Comparison of ENCODE assay signal across 17 cellular contexts in the genomic region with DNA sequence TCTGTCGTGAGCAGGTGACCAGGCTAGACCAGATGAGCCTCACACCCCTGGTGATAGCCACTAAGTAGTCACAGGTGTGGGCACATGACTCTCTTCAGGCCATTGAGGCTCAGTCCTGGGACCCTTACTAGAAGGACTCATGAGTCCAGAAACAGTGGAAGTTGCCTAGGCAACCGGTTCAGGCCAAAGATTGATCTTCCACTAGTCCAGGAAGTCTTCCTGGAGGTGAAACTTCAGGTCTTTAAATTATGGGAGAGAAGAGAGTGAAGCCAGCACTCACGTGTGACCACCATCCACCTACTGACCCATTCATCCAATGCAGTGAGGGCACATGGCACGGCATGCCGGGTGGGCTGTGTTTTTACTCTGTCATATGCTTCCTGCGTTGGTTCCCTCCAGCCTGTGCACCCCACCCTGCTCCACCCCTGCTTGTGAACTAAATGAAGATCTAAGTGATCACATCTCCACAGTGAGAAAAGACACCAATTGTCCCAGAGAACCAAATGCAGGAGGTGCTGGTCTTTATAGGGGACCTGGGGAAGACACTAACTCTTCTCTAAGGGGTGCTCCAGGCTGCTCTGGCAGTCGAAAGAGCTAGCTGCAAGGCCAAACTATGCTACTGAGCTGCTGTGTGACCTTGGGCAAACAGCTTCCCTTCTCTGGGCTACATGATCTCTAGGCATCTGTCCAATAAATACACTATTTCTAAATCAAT. TPM values are rescaled to one million over a fixed set of nuclear protein-coding genes. Genes with fewer than 3 reads are reported as not detected.
DNase-seq lines count a peak whose midpoint lies in the region; ATAC-seq, FAIRE-seq and TF ChIP-seq lines count a peak whose summit lies in the region.
"Had no signal": no experiment of that assay in that cellular context is flagged by ENCODE, and none has a peak within 500 bp of the region (broad histone marks: within the 10 kb centered on the region; RNA-seq: fewer than 3 reads in every experiment).

No MANE protein-coding gene starts in this region.

- no peak overlapping the region for H3K9ac ChIP-seq in HepG2 (ENCODE audit: insufficient read depth, low read depth, low read length)

- no peak overlapping the region for H3K4me2 ChIP-seq in HepG2 (ENCODE audit: low read depth, low read length)

- no peaks in the 10 kb centered on the region for H3K36me3 Mint-ChIP-seq in glutamatergic neuron (ENCODE audit: unreplicated experiment)
- H3K36me3 Mint-ChIP-seq: CD8-positive, alpha-beta T cell had no signal

- 0 out of 2 replicates have a peak, but pooled peaks cover 5% of the 10 kb centered on the region for H3K4me1 ChIP-seq in HepG2 (ENCODE audit: insufficient read depth, low read length)
- no peaks in the 10 kb centered on the region for H3K4me1 ChIP-seq in right lobe of liver
- peaks cover 0 to 16% (median 15%) of the 10 kb centered on the region in 4 donors for H3K4me1 ChIP-seq in sigmoid colon
- H3K4me1 ChIP-seq: Caco-2, HAP-1 had no signal

- H3K27me3 ChIP-seq in HepG2 (ENCODE audit: control insufficient read depth in 1 of 2, insufficient read depth in 2 of 2, low read length in 2 of 2) (peaks cover 15 to 68% of the 10 kb centered on the region in 2 experiments; a peak in 4 of 5 replicates), right lobe of liver (no peaks in the 10 kb centered on the region), sigmoid colon (no peaks in the 10 kb centered on the region)

- H3K4me3 ChIP-seq in HepG2 (replicated peaks in 1 of 3; ENCODE audit: insufficient read depth in 1 of 3, low read depth in 2 of 3, low read length in 3 of 3) = no peak overlapping the region
- no peak overlapping the region for H3K4me3 ChIP-seq in right lobe of liver
- H3K4me3 ChIP-seq in sigmoid colon = no peak overlapping the region
- H3K4me3 ChIP-seq: HAP-1 had no signal

- no peak for TF ChIP-seq RAD21 in HepG2 (CRISPR knock-in tag; IDR thresholded peaks at IDR 0.05)

- no peak for FAIRE-seq in HepG2 (lab: Jason Lieb, UNC)
- FAIRE-seq: A204.1, GM19239 had no signal

- CTCF ChIA-PET in HepG2 (lab: Yijun Ruan, JAX; ENCODE audit: low intra/inter-chr PET ratio, low total read pairs) = no interaction called here

- WGBS in HepG2 (ENCODE audit: low lambda C conversion rate) = 6% methylated on average over 7 of the region's 7 CpGs
- WGBS in right lobe of liver (ENCODE audit: insufficient coverage, low coverage, low lambda C conversion rate, missing lambda C conversion rate) = 63% methylated on average over 5 of the region's 7 CpGs
- 88 to 89% methylated on average over 7 of the region's 7 CpGs for WGBS in sigmoid colon, 2 donors

- in situ Hi-C loops in HepG2 (cut with HindIII; ENCODE audit: extremely low pct_ligation_motif_present, low pct_unique_long_range_greater_than_20kb) = no loop called here

- no peak for TF ChIP-seq POLR2A in HepG2 (IDR thresholded peaks at IDR 0.05; ENCODE audit: insufficient read depth in 1 of 2, low read depth in 2 of 2, low read length in 2 of 2)
- no peak for TF ChIP-seq POLR2A in right lobe of liver (IDR thresholded peaks at IDR 0.05)
- TF ChIP-seq POLR2A in sigmoid colon (IDR thresholded peaks at IDR 0.05) = no peak

- ATAC-seq in HepG2 = no peak
- ATAC-seq in right lobe of liver = no peak
- ATAC-seq: CD8-positive, alpha-beta T cell had no signal

- H3K9me3 ChIP-seq in HepG2 (ENCODE audit: low read length) (no peaks in the 10 kb centered on the region), right lobe of liver (no peaks in the 10 kb centered on the region), sigmoid colon (no peaks in the 10 kb centered on the region)
- H3K9me3 ChIP-seq: Caco-2, HAP-1 had no signal

- H3K36me3 ChIP-seq in HepG2 (replicated peaks in 1 of 2; ENCODE audit: control insufficient read depth in 1 of 2, insufficient read depth in 2 of 2, low read length in 2 of 2) (no peaks in the 10 kb centered on the region), right lobe of liver (no peaks in the 10 kb centered on the region), sigmoid colon (no peaks in the 10 kb centered on the region)
- H3K36me3 ChIP-seq: HAP-1 had no signal

- POLR2A ChIA-PET in HepG2 (lab: Yijun Ruan, JAX) = interaction anchor here (1.0 kb wide), 1 partner anchor 13 kb away, joined by 5 read pairs; the partner anchor contains the start of gene STX16

- DNase-seq in HepG2 (ENCODE audit: low spot score) (no peak), right lobe of liver (no peak), glutamatergic neuron (peak; percentile 4), sigmoid colon (peak; percentile 47), LoVo (ENCODE audit: low spot score) (no peak), dermis blood vessel endothelial cell (no peak), EL (no peak)
- DNase-seq: CD8-positive, alpha-beta T cell; DND-41; GF-D8; GOT3 had no signal

- no peak overlapping the region for H3K27ac Mint-ChIP-seq in glutamatergic neuron (ENCODE audit: unreplicated experiment)
- H3K27ac Mint-ChIP-seq: B cell; CD8-positive, alpha-beta T cell had no signal

- no peaks in the 10 kb centered on the region for H4K20me1 ChIP-seq in HepG2 (ENCODE audit: insufficient read depth, low read length)

- no peak overlapping the region for H2AFZ ChIP-seq in HepG2 (ENCODE audit: low read length)

- peaks cover 15% of the 10 kb centered on the region for H3K4me1 Mint-ChIP-seq in glutamatergic neuron (ENCODE audit: low read depth, unreplicated experiment)

- H3K27ac ChIP-seq in HepG2 (ENCODE audit: extremely low read length, insufficient read depth, low read length) (no peak overlapping the region), right lobe of liver (no peak overlapping the region), sigmoid colon (no peak overlapping the region)
- H3K27ac ChIP-seq: C4-2B had no signal

- no peaks in the 10 kb centered on the region for H3K79me2 ChIP-seq in HepG2 (ENCODE audit: insufficient read depth, low read length)

- TF ChIP-seq EP300 in HepG2 (IDR thresholded peaks at IDR 0.05; ENCODE audit: low read depth in 2 of 2, low read length in 2 of 2) = no peak
- TF ChIP-seq EP300 in HepG2 (CRISPR knock-in tag; IDR thresholded peaks at IDR 0.05; ENCODE audit: borderline replicate concordance) = no peak
- TF ChIP-seq EP300 in sigmoid colon (IDR thresholded peaks at IDR 0.05) = no peak

- peaks cover 9% of the 10 kb centered on the region for H3K27me3 Mint-ChIP-seq in glutamatergic neuron (ENCODE audit: unreplicated experiment)

- intact Hi-C loops in HepG2 (cut with micrococcal nuclease; ENCODE audit: unreplicated experiment) = no loop called here
- intact Hi-C loops in right lobe of liver (cut with DNase I) = no loop called here
- intact Hi-C loops in sigmoid colon (cut with DNase I) = no loop called here

- BruUV-seq in HepG2 (replicated peaks; lab: Mats Ljungman, UMichigan) = no TSS peak

- no peak for TF ChIP-seq CTCF in HepG2 (CRISPR knock-in tag; IDR thresholded peaks at IDR 0.05)
- no peak for TF ChIP-seq CTCF in right lobe of liver (IDR thresholded peaks at IDR 0.05)
- TF ChIP-seq CTCF in glutamatergic neuron (IDR thresholded peaks at IDR 0.05; ENCODE audit: partially characterized antibody, unreplicated experiment) = no peak
- TF ChIP-seq CTCF in sigmoid colon (IDR thresholded peaks at IDR 0.05) = no peak

- peaks cover 10% of the 10 kb centered on the region for H3K9me3 Mint-ChIP-seq in glutamatergic neuron (ENCODE audit: unreplicated experiment)
- H3K9me3 Mint-ChIP-seq: CD8-positive, alpha-beta T cell had no signal

- no peak overlapping the region for H3K4me3 Mint-ChIP-seq in glutamatergic neuron (ENCODE audit: unreplicated experiment)
- H3K4me3 Mint-ChIP-seq: B cell; CD8-positive, alpha-beta T cell had no signal

RNA-seq across cellular contexts. Expression of gene STX16, which starts 12.5 kb away (rescaled TPM):
- total RNA-seq in HepG2 (2016; rRNA removed; fragmentation: Illumina TruSeq; extraction: Trizol) = 28.0 and 40.5 TPM in 2 replicates
- total RNA-seq in HepG2 (2016; cell fraction: cytosol; rRNA removed; fragmentation: Illumina TruSeq; extraction: Trizol; ENCODE audit: low read depth) = 42.2 and 47.4 TPM in 2 replicates
- 26.0 and 32.7 TPM in 2 replicates for total RNA-seq in HepG2 (2016; cell fraction: insoluble cytoplasmic fraction; rRNA removed; fragmentation: Illumina TruSeq; extraction: Trizol)
- 41.8 and 44.6 TPM in 2 replicates for total RNA-seq in HepG2 (2016; cell fraction: membrane; rRNA removed; fragmentation: Illumina TruSeq; extraction: Trizol)
- total RNA-seq in HepG2 (2016; cell fraction: nucleus; rRNA removed; fragmentation: Illumina TruSeq; extraction: Trizol) = 52.2 and 59.0 TPM in 2 replicates
- 72.7 and 79.2 TPM in 2 replicates for polyA plus RNA-seq in HepG2 (2011; rRNA removed)
- 37.3 and 55.0 TPM in 2 replicates for polyA plus RNA-seq in HepG2 (2011; cell fraction: cytosol; rRNA removed)
- 168 and 204 TPM in 2 replicates for polyA plus RNA-seq in HepG2 (2011; cell fraction: nucleus; rRNA removed)
- 88.7 and 102 TPM in 2 replicates for polyA plus RNA-seq in HepG2 (2012)
- polyA plus RNA-seq in HepG2 (2016; cell fraction: cytosol; fragmentation: Illumina TruSeq; extraction: Trizol; ENCODE audit: low read depth) = 6.6 and 6.7 TPM in 2 replicates
- polyA plus RNA-seq in HepG2 (2016; cell fraction: insoluble cytoplasmic fraction; fragmentation: Illumina TruSeq; extraction: Trizol; ENCODE audit: low read depth) = 48.8 and 56.0 TPM in 2 replicates
- 27.8 and 29.3 TPM in 2 replicates for polyA plus RNA-seq in HepG2 (2016; cell fraction: membrane; fragmentation: Illumina TruSeq; extraction: Trizol; ENCODE audit: low read depth)
- 245 and 266 TPM in 2 replicates for polyA plus RNA-seq in HepG2 (2016; cell fraction: nucleus; fragmentation: Illumina TruSeq; extraction: Trizol; ENCODE audit: insufficient read depth, low read depth)
- polyA minus RNA-seq in HepG2 (2011; rRNA and poly(A)+ RNA removed; ENCODE audit: low replicate concordance) = 15.4 and 22.9 TPM in 2 replicates
- 18.4 and 26.0 TPM in 2 replicates for polyA minus RNA-seq in HepG2 (2011; cell fraction: cytosol; rRNA and poly(A)+ RNA removed)
- polyA minus RNA-seq in HepG2 (2011; cell fraction: nucleus; rRNA and poly(A)+ RNA removed) = 99.9 and 121 TPM in 2 replicates
- 10 to 100 TPM; 18.1 to 25.3 (median 22.2) TPM for total RNA-seq in right lobe of liver
- total RNA-seq in glutamatergic neuron (ENCODE audit: unreplicated experiment) = 71.2 TPM
- 100 to 1,000 TPM in 1 of 4 donors, 10 to 100 TPM in 3; 42.8 to 126 (median 57.1) TPM for total RNA-seq in sigmoid colon
- 10 to 100 TPM; 14.6 to 43.8 (median 15.6) TPM for polyA plus RNA-seq in sigmoid colon
- 36.4 and 53.5 TPM in 2 replicates for total RNA-seq in dermis blood vessel endothelial cell

RNA-seq across cellular contexts. Expression of gene NPEPL1, which starts 54.0 kb away (rescaled TPM):
- total RNA-seq in HepG2 (2016; rRNA removed; fragmentation: Illumina TruSeq; extraction: Trizol) = 0.60 and 4.1 TPM in 2 replicates
- 3.0 and 3.1 TPM in 2 replicates for total RNA-seq in HepG2 (2016; cell fraction: cytosol; rRNA removed; fragmentation: Illumina TruSeq; extraction: Trizol; ENCODE audit: low read depth)
- 0.30 and 4.3 TPM in 2 replicates for total RNA-seq in HepG2 (2016; cell fraction: insoluble cytoplasmic fraction; rRNA removed; fragmentation: Illumina TruSeq; extraction: Trizol)
- 0.96 and 1.0 TPM in 2 replicates for total RNA-seq in HepG2 (2016; cell fraction: membrane; rRNA removed; fragmentation: Illumina TruSeq; extraction: Trizol)
- 8.0 and 8.6 TPM in 2 replicates for total RNA-seq in HepG2 (2016; cell fraction: nucleus; rRNA removed; fragmentation: Illumina TruSeq; extraction: Trizol)
- 7.5 and 9.9 TPM in 2 replicates for polyA plus RNA-seq in HepG2 (2011; rRNA removed)
- polyA plus RNA-seq in HepG2 (2011; cell fraction: cytosol; rRNA removed) = 1.3 and 1.9 TPM in 2 replicates
- 184 and 219 TPM in 2 replicates for polyA plus RNA-seq in HepG2 (2011; cell fraction: nucleus; rRNA removed)
- 16.9 and 23.0 TPM in 2 replicates for polyA plus RNA-seq in HepG2 (2012)
- polyA plus RNA-seq in HepG2 (2016; cell fraction: cytosol; fragmentation: Illumina TruSeq; extraction: Trizol; ENCODE audit: low read depth) = 0.41 and 0.51 TPM in 2 replicates
- polyA plus RNA-seq in HepG2 (2016; cell fraction: insoluble cytoplasmic fraction; fragmentation: Illumina TruSeq; extraction: Trizol; ENCODE audit: low read depth) = 0.69 and 1.4 TPM in 2 replicates
- polyA plus RNA-seq in HepG2 (2016; cell fraction: membrane; fragmentation: Illumina TruSeq; extraction: Trizol; ENCODE audit: low read depth) = 0.55 and 0.71 TPM in 2 replicates
- polyA plus RNA-seq in HepG2 (2016; cell fraction: nucleus; fragmentation: Illumina TruSeq; extraction: Trizol; ENCODE audit: insufficient read depth, low read depth) = 49.5 and 52.8 TPM in 2 replicates
- polyA minus RNA-seq in HepG2 (2011; rRNA and poly(A)+ RNA removed; ENCODE audit: low replicate concordance) = 8.5 and 18.0 TPM in 2 replicates
- 0.49 and 0.88 TPM in 2 replicates for polyA minus RNA-seq in HepG2 (2011; cell fraction: cytosol; rRNA and poly(A)+ RNA removed)
- 24.2 and 30.1 TPM in 2 replicates for polyA minus RNA-seq in HepG2 (2011; cell fraction: nucleus; rRNA and poly(A)+ RNA removed)
- total RNA-seq in right lobe of liver = 10 to 100 TPM in 5 of 6 experiments, 1 to 10 TPM in 1; 7.7 to 13.9 (median 10.1) TPM
- total RNA-seq in glutamatergic neuron (ENCODE audit: unreplicated experiment) = 43.2 TPM
- total RNA-seq in sigmoid colon = 10 to 100 TPM; 22.9 to 65.1 (median 46.0) TPM
- polyA plus RNA-seq in sigmoid colon = 10 to 100 TPM; 10.6 to 26.5 (median 16.8) TPM
- 20.6 and 28.8 TPM in 2 replicates for total RNA-seq in dermis blood vessel endothelial cell

Comparison
In these comparisons a context has a peak if more than half of its experiments do, and no peak if none do; other contexts are left out.
1. DNase-seq: peak in glutamatergic neuron (single experiment) and sigmoid colon (single experiment); none in HepG2 (single experiment), right lobe of liver (0 of 3), LoVo (single experiment), dermis blood vessel endothelial cell (single experiment) and EL (single experiment).